Comparison of ENCODE assay signal across 8 cellular contexts in the genomic region with DNA sequence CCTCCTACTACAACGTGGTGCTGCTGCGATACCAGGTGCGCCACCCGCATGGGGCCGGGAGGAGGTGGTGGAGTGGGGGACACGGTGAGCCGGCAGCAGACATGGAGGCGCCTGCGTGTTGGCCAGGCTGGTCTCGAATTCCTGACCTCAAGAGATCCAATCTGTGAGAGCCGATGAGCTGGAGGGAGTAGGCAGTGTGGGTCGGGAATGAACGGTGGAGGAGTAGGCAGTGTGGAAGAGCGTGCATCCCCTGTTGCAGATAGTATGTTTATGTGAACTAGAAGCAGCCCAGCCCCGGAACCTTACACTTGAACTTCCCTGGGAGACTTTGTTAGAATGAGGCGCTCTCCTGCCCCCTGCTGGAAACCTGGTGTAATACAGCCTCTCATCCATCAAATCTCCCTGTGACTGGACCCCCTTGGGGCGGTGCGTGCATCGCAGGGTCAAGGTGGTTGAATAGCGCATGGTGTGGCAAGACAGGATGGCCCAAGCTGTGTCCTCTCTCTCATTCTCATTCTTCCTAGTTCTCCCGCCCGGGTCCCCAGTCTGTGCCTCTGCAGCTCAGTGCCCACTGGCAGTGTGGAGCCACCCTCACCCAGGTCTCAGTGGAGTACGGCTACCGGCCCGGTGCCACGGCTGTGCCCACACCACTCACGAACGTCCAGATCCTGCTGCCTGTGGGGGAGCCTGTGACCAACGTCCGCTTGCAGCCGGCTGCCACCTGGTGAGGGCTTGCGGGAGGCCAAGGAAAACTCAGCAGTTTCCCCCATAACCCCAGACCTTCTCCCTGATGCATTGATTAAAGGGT. TPM values are rescaled to one million over a fixed set of nuclear protein-coding genes. Genes with fewer than 3 reads are reported as not detected.
DNase-seq lines count a peak whose midpoint lies in the region; ATAC-seq and TF ChIP-seq lines count a peak whose summit lies in the region.

No MANE protein-coding gene starts in this region.

- no peaks in the 10 kb centered on the region for H3K36me3 ChIP-seq in right lobe of liver

- H3K4me3 ChIP-seq in right lobe of liver: no peak overlapping the region

- TF ChIP-seq CTCF in right lobe of liver (IDR thresholded peaks at IDR 0.05): peak; percentile 60 to 87 (median 69)

- peak; percentile 55 to 56 for ATAC-seq in activated CD4-positive, CD25-positive, alpha-beta regulatory T cell treated with anti-CD3 and anti-CD28 coated beads, Interleukin-2, amount 50 U/mL, for 24 hours
- ATAC-seq in central memory CD8-positive, alpha-beta T cell (replicated peaks; ENCODE audit: extremely low read depth, poor library complexity, severe bottlenecking): peak; percentile 40
- peak; percentile 49 to 82 (median 73) for ATAC-seq in right lobe of liver
- no peak for ATAC-seq in GM21528 (IDR thresholded peaks at IDR 0.05; ENCODE audit: low FRiP score, unreplicated experiment)

- no peak for TF ChIP-seq POLR2A in right lobe of liver (IDR thresholded peaks at IDR 0.05)

- H3K27ac Mint-ChIP-seq in central memory CD8-positive, alpha-beta T cell (ENCODE audit: low read depth): no peak overlapping the region

- no peaks in the 10 kb centered on the region for H3K27me3 Mint-ChIP-seq in central memory CD8-positive, alpha-beta T cell

- no peaks in the 10 kb centered on the region for H3K4me1 ChIP-seq in right lobe of liver

- H3K9me3 Mint-ChIP-seq in central memory CD8-positive, alpha-beta T cell: no peaks in the 10 kb centered on the region

- no peak overlapping the region for H3K27ac ChIP-seq in right lobe of liver

- H3K9me3 ChIP-seq in right lobe of liver: no peaks in the 10 kb centered on the region

- 43% methylated on average over 19 of the region's 32 CpGs for WGBS in right lobe of liver (ENCODE audit: insufficient coverage, low coverage, low lambda C conversion rate, missing lambda C conversion rate)

- peaks cover 25% of the 10 kb centered on the region for H3K36me3 Mint-ChIP-seq in central memory CD8-positive, alpha-beta T cell (ENCODE audit: insufficient read depth)

- peak; percentile 74 for DNase-seq in SIG-M5 treated with dmso at 0.1 percent for 504 hours (lab: John Stamatoyannopoulos, UW; ENCODE audit: unreplicated experiment)
- DNase-seq in SIG-M5 (lab: John Stamatoyannopoulos, UW): no peak
- DNase-seq in NCI-H2227 treated with DMSO at 0.1 percent for 48 hours (lab: John Stamatoyannopoulos, UW): peak; percentile 35
- peak; percentile 48 to 73 for DNase-seq in central memory CD8-positive, alpha-beta T cell (ENCODE audit: low spot score in 2 of 2)
- DNase-seq in right lobe of liver: peak in 2 of 3 donors; percentile 57 to 58
- peak; percentile 47 to 68 (median 61) for DNase-seq in stimulated activated CD4-positive, alpha-beta T cell treated with anti-CD3 and anti-CD28 coated beads, TNF-alpha, amount 100 ng/mL, for 48 hours (ENCODE audit: low read depth in 3 of 3)

- no peaks in the 10 kb centered on the region for H3K27me3 ChIP-seq in right lobe of liver

- no peaks in the 10 kb centered on the region for H3K4me1 Mint-ChIP-seq in central memory CD8-positive, alpha-beta T cell

- no peak overlapping the region for H3K4me3 Mint-ChIP-seq in central memory CD8-positive, alpha-beta T cell

- intact Hi-C loops in right lobe of liver (cut with DNase I): loop anchor here in 1 of 2 donors (10.0 kb wide), 2 partner anchors 70 to 80 kb away; a partner anchor contains a TSS

RNA-seq across cellular contexts. Expression of a gene that starts 10.5 kb away (rescaled TPM):
- 10 to 100 TPM in 2 of 6 experiments, 1 to 10 TPM in 3, under 1 TPM in 1; 0.26 to 13.6 (median 3.1) TPM for total RNA-seq in right lobe of liver

RNA-seq across cellular contexts. Expression of a gene that starts 33.1 kb away (rescaled TPM):
- total RNA-seq in right lobe of liver: 1 to 10 TPM in 4 of 6 experiments, under 1 TPM in 2; 0.93 to 3.6 (median 1.3) TPM

RNA-seq across cellular contexts. Expression of a gene that starts 36.9 kb away (rescaled TPM):
- not detected for total RNA-seq in right lobe of liver
